8 cellular contexts compared by ENCODE assay signal in genomic region chr3:180239939-180240338, GRCh38.
"Had no signal": no experiment of that assay in that cellular context is flagged by ENCODE, and none has a peak within 500 bp of the region (broad histone marks: within the 10 kb centered on the region; RNA-seq: fewer than 3 reads in every experiment).

No MANE protein-coding gene starts in this region.

- H2AFZ ChIP-seq: GM23338 had no signal

- H3K27ac Mint-ChIP-seq: GM23338, H9, IgD-negative memory B cell had no signal

- H3K4me1 Mint-ChIP-seq: GM23338, H9, IgD-negative memory B cell had no signal

- H3K4me3 Mint-ChIP-seq: GM23338, H9, IgD-negative memory B cell had no signal

- H3K36me3 Mint-ChIP-seq: IgD-negative memory B cell had no signal

- DNase-seq: H9, HCEC 1CT, KBM-7 had no signal

- ATAC-seq: GM23338, HepG2 had no signal

- H3K4me3 ChIP-seq: GM23338 had no signal

- FAIRE-seq: HepG2 had no signal

- H3K9ac ChIP-seq: KMS-11 had no signal

- H3K27me3 Mint-ChIP-seq: IgD-negative memory B cell had no signal

- H3K27ac ChIP-seq: HL-60, KMS-11 had no signal

- H3K4me2 ChIP-seq: GM23338, KMS-11 had no signal
